In the genomic region with DNA sequence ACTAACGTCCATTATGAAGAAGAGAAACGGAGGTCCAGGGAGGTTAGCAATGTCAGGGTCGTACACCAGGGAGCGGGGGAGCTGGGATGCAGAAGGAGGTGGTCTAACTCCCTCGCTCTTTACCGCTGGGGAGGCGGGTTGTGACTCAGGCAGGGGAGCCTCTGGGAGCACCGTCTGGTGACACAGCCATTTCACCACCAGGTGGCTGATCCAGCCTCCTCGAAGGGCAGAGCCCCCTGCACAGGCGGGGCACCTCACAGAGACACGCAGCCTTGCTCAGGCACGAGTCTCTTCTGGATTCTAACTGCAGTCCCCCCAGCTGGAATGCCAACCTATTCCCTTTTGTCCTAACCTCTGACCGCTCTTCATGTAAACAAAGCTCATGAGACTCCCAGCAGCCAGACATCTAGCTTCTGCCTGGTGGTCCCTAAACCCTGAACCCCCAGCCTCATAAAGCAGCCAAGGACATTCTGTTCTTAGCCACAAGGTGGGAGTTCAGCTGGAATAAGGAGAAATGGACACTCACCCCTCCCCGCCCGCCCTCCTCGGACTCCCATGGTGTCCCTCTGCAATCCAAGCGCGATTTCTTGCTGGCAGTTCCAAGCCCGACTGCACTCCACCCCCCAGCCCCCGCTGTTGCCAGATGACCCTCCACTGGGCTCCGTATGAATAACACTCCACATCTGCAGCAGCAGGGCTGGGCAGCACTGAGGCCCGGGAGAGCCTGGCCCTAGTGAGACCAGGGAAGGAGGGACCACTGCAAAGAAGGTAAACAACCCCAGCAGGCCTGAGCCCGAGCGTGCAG, we compare ENCODE assay signal across 8 cellular contexts.
DNase-seq lines count a peak whose midpoint lies in the region; ATAC-seq and TF ChIP-seq lines count a peak whose summit lies in the region.

No MANE protein-coding gene starts in this region.

- no peaks in the 10 kb centered on the region for H3K9me3 Mint-ChIP-seq in naive thymus-derived CD4-positive, alpha-beta T cell

- peak overlapping the region; percentile 76 for H3K27ac ChIP-seq in HUES48 (ENCODE audit: low read depth, low read length)
- H3K27ac ChIP-seq in brain microvascular endothelial cell: no peak overlapping the region
- peak overlapping the region; percentile 21 for H3K27ac ChIP-seq in temporal lobe (ENCODE audit: low read depth, low read length)
- no peak overlapping the region for H3K27ac ChIP-seq in naive thymus-derived CD4-positive, alpha-beta T cell (ENCODE audit: low read depth, low read length)

- H3K4me3 ChIP-seq in HUES48 (ENCODE audit: low read depth, low read length): no peak overlapping the region
- H3K4me3 ChIP-seq in brain microvascular endothelial cell (ENCODE audit: low read depth, low read length): no peak overlapping the region
- H3K4me3 ChIP-seq in naive thymus-derived CD4-positive, alpha-beta T cell (ENCODE audit: low read length): no peak overlapping the region

- peaks cover 0 to 11% (median 2%) of the 10 kb centered on the region in 5 donors for H3K27me3 Mint-ChIP-seq in naive thymus-derived CD4-positive, alpha-beta T cell

- H3K4me1 Mint-ChIP-seq in naive thymus-derived CD4-positive, alpha-beta T cell: no peaks in the 10 kb centered on the region

- no peak overlapping the region for H3K4me3 Mint-ChIP-seq in naive thymus-derived CD4-positive, alpha-beta T cell

- peak; percentile 68 for TF ChIP-seq CTCF in brain microvascular endothelial cell (IDR thresholded peaks at IDR 0.05; ENCODE audit: low read depth, low read length, missing control alignments)

- in situ Hi-C loops in brain microvascular endothelial cell (cut with HindIII; ENCODE audit: low pct_ligation_motif_present, low sequenced_read_pairs): no loop called here

- ATAC-seq in naive thymus-derived CD4-positive, alpha-beta T cell: no peak
- no peak for ATAC-seq in GM21737 (IDR thresholded peaks at IDR 0.05; ENCODE audit: unreplicated experiment)

- intact Hi-C loops in naive thymus-derived CD4-positive, alpha-beta T cell (cut with micrococcal nuclease): no loop called here

- no peak overlapping the region for H3K27ac Mint-ChIP-seq in naive thymus-derived CD4-positive, alpha-beta T cell

- H3K36me3 Mint-ChIP-seq in naive thymus-derived CD4-positive, alpha-beta T cell: no peaks in the 10 kb centered on the region

- H3K36me3 ChIP-seq in HUES48 (ENCODE audit: control insufficient read depth, insufficient read depth, low read length) (no peaks in the 10 kb centered on the region), brain microvascular endothelial cell (replicated peaks) (peaks cover 12% of the 10 kb centered on the region)
- no peaks in the 10 kb centered on the region for H3K36me3 ChIP-seq in naive thymus-derived CD4-positive, alpha-beta T cell (ENCODE audit: control insufficient read depth in 2 of 3, insufficient read depth in 3 of 3, low read length in 3 of 3)

- peaks cover 47% of the 10 kb centered on the region for H3K4me1 ChIP-seq in HUES48 (ENCODE audit: control insufficient read depth, insufficient read depth, low read length)
- H3K4me1 ChIP-seq in naive thymus-derived CD4-positive, alpha-beta T cell (ENCODE audit: control insufficient read depth in 2 of 2, insufficient read depth in 2 of 2, low read length in 2 of 2): no peaks in the 10 kb centered on the region

- CTCF ChIA-PET in naive thymus-derived CD4-positive, alpha-beta T cell (lab: Charles Lee): no interaction called here

- H3K9ac ChIP-seq in HUES48 (ENCODE audit: low read depth, low read length): no peak overlapping the region

- DNase-seq in brain microvascular endothelial cell (no peak), kidney tubule cell (ENCODE audit: low spot score) (peak; percentile 70)
- DNase-seq in activated effector memory CD4-positive, alpha-beta T cell treated with Interleukin-2 at 50 U/mL for 16 hours: no peak
- DNase-seq in central memory CD4-positive, alpha-beta T cell: no peak
- no peak for DNase-seq in naive thymus-derived CD4-positive, alpha-beta T cell

- no peaks in the 10 kb centered on the region for H3K27me3 ChIP-seq in HUES48 (ENCODE audit: control insufficient read depth, insufficient read depth, low read length)
- no peaks in the 10 kb centered on the region for H3K27me3 ChIP-seq in brain microvascular endothelial cell (replicated peaks)
- no peaks in the 10 kb centered on the region for H3K27me3 ChIP-seq in naive thymus-derived CD4-positive, alpha-beta T cell (ENCODE audit: control insufficient read depth in 2 of 2, insufficient read depth in 2 of 2, low read length in 2 of 2)

- no peaks in the 10 kb centered on the region for H3K9me3 ChIP-seq in HUES48 (ENCODE audit: control insufficient read depth, insufficient read depth, low read length)
- H3K9me3 ChIP-seq in naive thymus-derived CD4-positive, alpha-beta T cell (ENCODE audit: control insufficient read depth in 2 of 3, low read length in 3 of 3): no peaks in the 10 kb centered on the region

- POLR2A ChIA-PET in naive thymus-derived CD4-positive, alpha-beta T cell (lab: Charles Lee): no interaction called here

Comparison
In these comparisons a context has a peak if more than half of its experiments do, and no peak if none do; other contexts are left out.
1. H3K27ac ChIP-seq: peak in HUES48 (single experiment) and temporal lobe (single experiment); none in brain microvascular endothelial cell (single experiment) and naive thymus-derived CD4-positive, alpha-beta T cell (single experiment).